Comparison of ENCODE assay signal across 1 cellular context in genomic region chr3:186569354-186569753, GRCh38.
TF ChIP-seq lines count a peak whose summit lies in the region.

No MANE protein-coding gene starts in this region.

TF ChIP-seq in K562, 482 proteins besides CTCF, POLR2A, EP300 and RAD21:
- TF ChIP-seq POLR2G (IDR thresholded peaks at IDR 0.05; ENCODE audit: low read depth, low read length): 0 out of 2 replicates have a peak, but pooled peaks have one; percentile 28
- TF ChIP-seq, protein P1, sequence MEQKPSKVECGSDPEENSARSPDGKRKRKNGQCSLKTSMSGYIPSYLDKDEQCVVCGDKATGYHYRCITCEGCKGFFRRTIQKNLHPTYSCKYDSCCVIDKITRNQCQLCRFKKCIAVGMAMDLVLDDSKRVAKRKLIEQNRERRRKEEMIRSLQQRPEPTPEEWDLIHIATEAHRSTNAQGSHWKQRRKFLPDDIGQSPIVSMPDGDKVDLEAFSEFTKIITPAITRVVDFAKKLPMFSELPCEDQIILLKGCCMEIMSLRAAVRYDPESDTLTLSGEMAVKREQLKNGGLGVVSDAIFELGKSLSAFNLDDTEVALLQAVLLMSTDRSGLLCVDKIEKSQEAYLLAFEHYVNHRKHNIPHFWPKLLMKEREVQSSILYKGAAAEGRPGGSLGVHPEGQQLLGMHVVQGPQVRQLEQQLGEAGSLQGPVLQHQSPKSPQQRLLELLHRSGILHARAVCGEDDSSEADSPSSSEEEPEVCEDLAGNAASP (IDR thresholded peaks at IDR 0.05): peak; percentile 42; the same call in 1 of the 2 replicates
